Comparison of ENCODE assay signal across 8 cellular contexts in genomic region chr15:70892002-70892911, GRCh38. TPM values are rescaled to one million over a fixed set of nuclear protein-coding genes. Genes with fewer than 3 reads are reported as not detected.
A peak's percentile ranks its signal among the peaks of the same experiment; 100 is the strongest.
DNase-seq lines count a peak whose midpoint lies in the region; ATAC-seq and TF ChIP-seq lines count a peak whose summit lies in the region.

Gene LRRC49, plus strand, starts transcription at chr15:70892826. Its CDS starts 69 bp downstream, at chr15:70892895.
Gene THAP10, minus strand, starts transcription at chr15:70892433. Its CDS starts 161 bp downstream, at chr15:70892272.

- DNase-seq in BJ (ENCODE audit: low read depth) (peak; percentile 93), GM19238 (ENCODE audit: insufficient read length, low spot score) (peak; percentile 30), NCI-H460 (ENCODE audit: extremely low read depth, low read depth) (peak; percentile 78), esophagus squamous epithelium (lab: John Stamatoyannopoulos, UW) (peak; percentile 30)
- peak; percentile 74 for DNase-seq in activated CD8-positive, alpha-beta memory T cell treated with anti-CD3 and anti-CD28 coated beads, Interleukin-2, amount 50 U/mL, for 48 hours
- peak; percentile 55 for DNase-seq in stimulated activated naive CD8-positive, alpha-beta T cell treated with anti-CD3 and anti-CD28 coated beads, Interleukin-15, Interleukin-2, amounts not matched to agents 100 U/mL and 50 U/mL, for 24 hours

- intact Hi-C loops in esophagus squamous epithelium (cut with DNase I) = no loop called here

- H3K27ac ChIP-seq in esophagus squamous epithelium = peak within 1 kb of the TSS; percentile 53 to 87 (median 80)

- 0% methylated on average over 13 to 17 of the region's 61 CpGs for WGBS in esophagus squamous epithelium, 2 donors

- H3K9me3 ChIP-seq in esophagus squamous epithelium (no peaks in the 10 kb centered on the region), mononuclear cell (ENCODE audit: low read depth, low read length) (no peaks in the 10 kb centered on the region)

- peak within 1 kb of the TSS; percentile 81 for H3K4me3 ChIP-seq in BJ (ENCODE audit: low read depth, low read length)
- H3K4me3 ChIP-seq in esophagus squamous epithelium = peak within 1 kb of the TSS; percentile 66 to 90 (median 75)
- H3K4me3 ChIP-seq in mononuclear cell (ENCODE audit: low read length) = peak within 1 kb of the TSS; percentile 55

- no peak for TF ChIP-seq POLR2A in esophagus squamous epithelium (IDR thresholded peaks at IDR 0.05)

- CTCF ChIA-PET in BJ (lab: Yijun Ruan, JAX) = interaction anchor here (1.0 to 2.4 kb wide), 9 partner anchors 11 to 548 kb away, joined by 3 to 11 read pairs (median 3); no protein-coding TSS in a partner anchor

- H3K4me1 ChIP-seq in esophagus squamous epithelium = peaks cover 7 to 24% (median 8%) of the 10 kb centered on the region in 3 donors
- H3K4me1 ChIP-seq in mononuclear cell (ENCODE audit: insufficient read depth, low read length) = peaks cover 18% of the 10 kb centered on the region

- ATAC-seq in HG03342 (IDR thresholded peaks at IDR 0.05; ENCODE audit: unreplicated experiment) = peak; percentile 80
- peak; percentile 70 for ATAC-seq in stimulated activated naive CD8-positive, alpha-beta T cell treated with anti-CD3 and anti-CD28 coated beads, Interleukin-15, Interleukin-2, amounts not matched to agents 100 U/mL and 50 U/mL, for 24 hours

- H3K27me3 ChIP-seq in BJ (ENCODE audit: control insufficient read depth, insufficient read depth, low read length) = no peaks in the 10 kb centered on the region
- no peaks in the 10 kb centered on the region for H3K27me3 ChIP-seq in esophagus squamous epithelium
- peaks cover 12% of the 10 kb centered on the region for H3K27me3 ChIP-seq in mononuclear cell (ENCODE audit: insufficient read depth, low read length)

- TF ChIP-seq CTCF in BJ (IDR thresholded peaks at IDR 0.05; ENCODE audit: insufficient read depth, low read depth, low read length) (no peak), esophagus squamous epithelium (IDR thresholded peaks at IDR 0.05) (no peak)

- no peaks in the 10 kb centered on the region for H3K36me3 ChIP-seq in BJ (ENCODE audit: control insufficient read depth, insufficient read depth, low read length)
- H3K36me3 ChIP-seq in esophagus squamous epithelium = no peaks in the 10 kb centered on the region

- POLR2A ChIA-PET in BJ (lab: Charles Lee) = no interaction called here

RNA-seq across cellular contexts. Expression of gene LRRC49, which starts in this region (rescaled TPM):
- 6.2 and 8.6 TPM in 2 replicates for polyA plus RNA-seq in BJ (2011; rRNA removed)
- polyA minus RNA-seq in BJ (2011; rRNA and poly(A)+ RNA removed) = 9.9 and 13.6 TPM in 2 replicates
- 10.0 and 12.5 TPM in 2 replicates for total RNA-seq in NCI-H460 (2014; rRNA removed; shearing (Covaris generic))
- polyA plus RNA-seq in NCI-H460 (2014; cell fraction: nucleus; rRNA removed) = 5.1 and 6.7 TPM in 2 replicates
- total RNA-seq in esophagus squamous epithelium (1 to 10 TPM in 3 of 4 donors, under 1 TPM in 1; 0.34 to 5.5 (median 4.8) TPM), mononuclear cell (0.21 TPM)

RNA-seq across cellular contexts. Expression of gene THAP10, which starts in this region (rescaled TPM):
- polyA plus RNA-seq in BJ (2011; rRNA removed) = 2.8 and 3.8 TPM in 2 replicates
- polyA minus RNA-seq in BJ (2011; rRNA and poly(A)+ RNA removed) = 0.98 and 1.4 TPM in 2 replicates
- 4.9 and 5.6 TPM in 2 replicates for total RNA-seq in NCI-H460 (2014; rRNA removed; shearing (Covaris generic))
- 2.9 and 5.8 TPM in 2 replicates for polyA plus RNA-seq in NCI-H460 (2014; cell fraction: nucleus; rRNA removed)
- total RNA-seq in esophagus squamous epithelium = 1 to 10 TPM; 1.5 to 3.0 (median 2.3) TPM
- 0.10 TPM for total RNA-seq in mononuclear cell

Comparison
In these comparisons a context has a peak if more than half of its experiments do, and no peak if none do; other contexts are left out.
1. Peak in every context shown above with its lines: DNase-seq, ATAC-seq, H3K4me3 ChIP-seq and H3K27ac ChIP-seq.
2. DNase-seq: peak in every context shown above with its lines; median percentile 93 in BJ; 78 in NCI-H460; 74 in activated CD8-positive, alpha-beta memory T cell treated with anti-CD3 and anti-CD28 coated beads, Interleukin-2, amount 50 U/mL, for 48 hours; 55 in stimulated activated naive CD8-positive, alpha-beta T cell treated with anti-CD3 and anti-CD28 coated beads, Interleukin-15, Interleukin-2, amounts not matched to agents 100 U/mL and 50 U/mL, for 24 hours; 30 in GM19238; 30 in esophagus squamous epithelium.